Comparison of ENCODE assay signal across 9 cellular contexts in the genomic region with DNA sequence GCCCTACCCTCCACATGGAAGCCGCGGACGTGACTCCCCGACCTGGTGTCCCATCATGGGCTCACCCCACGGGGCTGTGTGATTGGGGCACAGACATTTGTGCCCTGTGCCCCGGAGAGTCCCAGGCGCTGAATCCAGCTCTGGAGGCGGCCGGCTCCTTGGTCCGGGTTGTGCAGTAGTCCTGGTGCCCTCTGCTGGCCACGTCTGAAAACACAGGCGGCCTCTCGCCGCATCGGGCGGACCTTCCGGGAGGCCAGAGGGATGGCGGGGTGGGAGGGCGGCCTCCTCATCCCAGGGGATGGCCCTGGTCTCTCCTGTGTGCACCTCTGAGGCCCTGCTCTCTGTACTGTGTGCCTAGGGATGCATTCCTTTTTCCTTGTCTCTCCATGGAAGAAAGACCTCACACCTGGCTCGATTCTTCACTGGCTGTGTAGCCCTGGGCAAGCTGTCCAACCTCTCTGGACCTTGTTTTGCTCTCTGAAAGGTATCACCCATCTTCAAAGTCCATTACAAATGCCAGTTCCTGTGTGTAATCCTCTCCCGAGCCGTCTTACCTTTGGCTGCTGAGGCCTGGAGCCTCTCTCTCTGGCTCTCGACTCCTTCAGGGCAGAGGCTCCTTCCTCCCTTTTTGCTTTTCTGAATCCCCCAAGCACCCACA. TPM values are rescaled to one million over a fixed set of nuclear protein-coding genes. Genes with fewer than 3 reads are reported as not detected.
DNase-seq lines count a peak whose midpoint lies in the region; ATAC-seq, FAIRE-seq and TF ChIP-seq lines count a peak whose summit lies in the region.
"Had no signal": no experiment of that assay in that cellular context is flagged by ENCODE, and none has a peak within 500 bp of the region (broad histone marks: within the 10 kb centered on the region; RNA-seq: fewer than 3 reads in every experiment).

No MANE protein-coding gene starts in this region.

- H3K4ac ChIP-seq in mesendoderm (ENCODE audit: low read depth, low read length): no peak overlapping the region

- H2BK5ac ChIP-seq in mesendoderm (ENCODE audit: low read length): no peak overlapping the region

- H3K4me3 ChIP-seq in A549: no peak overlapping the region
- no peak overlapping the region for H3K4me3 ChIP-seq in GM12875 (ENCODE audit: low read depth, low read length)
- no peak overlapping the region for H3K4me3 ChIP-seq in mesendoderm (ENCODE audit: low read length)

- no peak for TF ChIP-seq EP300 in A549 (IDR thresholded peaks at IDR 0.05)

- H3K56ac ChIP-seq in mesendoderm (ENCODE audit: low read length): peak overlapping the region; percentile 53

- POLR2A ChIA-PET in A549 (lab: Yijun Ruan, JAX) (no interaction called here), activated B cell treated with CpG ODN at 0.5 μM for 24 hours (lab: Charles Lee) (no interaction called here)

- H3K36me3 ChIP-seq in mesendoderm (ENCODE audit: control insufficient read depth, insufficient read depth, low read length): no peaks in the 10 kb centered on the region

- H3K18ac ChIP-seq in mesendoderm (ENCODE audit: low read length): no peak overlapping the region

- no peaks in the 10 kb centered on the region for H3K9me3 Mint-ChIP-seq in activated B cell treated with CpG ODN at 0.5 μM for 24 hours
- H3K9me3 Mint-ChIP-seq in endothelial cell (ENCODE audit: unreplicated experiment): no peaks in the 10 kb centered on the region

- no peaks in the 10 kb centered on the region for H3K27me3 ChIP-seq in mesendoderm (ENCODE audit: insufficient read depth, low read length, poor library complexity)

- WGBS in A549 (ENCODE audit: missing lambda C conversion rate): 30% methylated on average over 5 of the region's 23 CpGs
- WGBS in mesendoderm (ENCODE audit: extremely low coverage, insufficient coverage, low lambda C conversion rate): no CpG with 5 or more reads among the region's 23 CpGs

- no peak overlapping the region for H2AK5ac ChIP-seq in mesendoderm (ENCODE audit: low read length)

- no peak overlapping the region for H3K9ac ChIP-seq in mesendoderm (ENCODE audit: low read length)

- H3K27ac Mint-ChIP-seq in activated B cell treated with CpG ODN at 0.5 μM for 24 hours (no peak overlapping the region), endothelial cell (ENCODE audit: unreplicated experiment) (no peak overlapping the region)
- H3K27ac Mint-ChIP-seq: naive B cell had no signal

- no peak overlapping the region for H3K23ac ChIP-seq in mesendoderm (ENCODE audit: low read length)

- H4K8ac ChIP-seq in mesendoderm (ENCODE audit: low read depth, low read length): no peak overlapping the region

- H3K4me1 ChIP-seq in A549 (no peaks in the 10 kb centered on the region), mesendoderm (ENCODE audit: control insufficient read depth, low read depth, low read length) (no peaks in the 10 kb centered on the region)

- no peak overlapping the region for H2BK120ac ChIP-seq in mesendoderm (ENCODE audit: low read depth, low read length)

- H3K79me2 ChIP-seq in mesendoderm (ENCODE audit: control insufficient read depth, insufficient read depth, low read length): no peaks in the 10 kb centered on the region

- H3K27ac ChIP-seq in A549 (no peak overlapping the region), mesendoderm (ENCODE audit: low read depth, low read length) (no peak overlapping the region)

- FAIRE-seq in A549 (lab: Jason Lieb, UNC): no peak

- no peak for TF ChIP-seq POLR2A in A549 (IDR thresholded peaks at IDR 0.05; ENCODE audit: low read length)

- no peaks in the 10 kb centered on the region for H3K79me1 ChIP-seq in mesendoderm (ENCODE audit: low read length)

- H3K27me3 Mint-ChIP-seq in activated B cell treated with CpG ODN at 0.5 μM for 24 hours (peaks cover 23% of the 10 kb centered on the region), endothelial cell (ENCODE audit: unreplicated experiment) (peaks cover 11% of the 10 kb centered on the region)

- H3K4me1 Mint-ChIP-seq in activated B cell treated with CpG ODN at 0.5 μM for 24 hours: peaks cover 6% of the 10 kb centered on the region
- peaks cover 13% of the 10 kb centered on the region for H3K4me1 Mint-ChIP-seq in endothelial cell (ENCODE audit: unreplicated experiment)

- DNase-seq in A549 (ENCODE audit: low read depth in 1 of 2, low spot score in 1 of 2): peak; percentile 48 to 66
- DNase-seq in NCI-H1048 (lab: John Stamatoyannopoulos, UW): peak; percentile 12
- DNase-seq in activated B cell treated with CpG ODN at 0.5 μM for 24 hours: peak; percentile 20
- DNase-seq in endothelial cell (ENCODE audit: low spot score): peak; percentile 93
- peak; percentile 78 for DNase-seq in mesendoderm
- peak; percentile 23 for DNase-seq in stromal cell of bone marrow (ENCODE audit: low read depth)
- DNase-seq: naive B cell had no signal

- no peak overlapping the region for H4K5ac ChIP-seq in mesendoderm (ENCODE audit: low read length)

- peak; percentile 51 for TF ChIP-seq CTCF in A549 (IDR thresholded peaks at IDR 0.05)
- TF ChIP-seq CTCF in GM12875 (IDR thresholded peaks at IDR 0.05; ENCODE audit: borderline replicate concordance, insufficient read depth, low read depth, low read length): peak; percentile 85
- TF ChIP-seq CTCF in activated B cell treated with CpG ODN at 0.5 μM for 24 hours (IDR thresholded peaks at IDR 0.05): no peak
- TF ChIP-seq CTCF in endothelial cell (IDR thresholded peaks at IDR 0.05; ENCODE audit: unreplicated experiment): peak; percentile 84

- CTCF ChIA-PET in A549 (lab: Yijun Ruan, JAX): interaction anchor here (0.6 to 3.9 kb wide), 23 partner anchors 8 to 331 kb away, joined by 3 to 21 read pairs (median 3); no protein-coding TSS in a partner anchor
- CTCF ChIA-PET in activated B cell treated with CpG ODN at 0.5 μM for 24 hours (lab: Charles Lee): interaction anchor here (0.8 kb wide), 1 partner anchor 152 kb away, joined by 4 read pairs; no protein-coding TSS in a partner anchor

- no peaks in the 10 kb centered on the region for H3K9me3 ChIP-seq in A549

- H3K4me3 Mint-ChIP-seq in activated B cell treated with CpG ODN at 0.5 μM for 24 hours (no peak overlapping the region), endothelial cell (ENCODE audit: unreplicated experiment) (no peak overlapping the region)
- H3K4me3 Mint-ChIP-seq: naive B cell had no signal

- intact Hi-C loops in activated B cell treated with CpG ODN at 0.5 μM for 24 hours (cut with micrococcal nuclease): loop anchor here (1.0 kb wide), 1 partner anchor 152 kb away; no protein-coding TSS in a partner anchor

- TF ChIP-seq RAD21 in A549 (conservative IDR thresholded peaks at IDR 0.05 in 1 of 2, IDR thresholded peaks at IDR 0.05 in 1 of 2): peak; percentile 60 to 63

- ATAC-seq in A549: peak; percentile 86 to 97
- ATAC-seq in HG02798 (IDR thresholded peaks at IDR 0.05; ENCODE audit: poor library complexity, unreplicated experiment): peak; percentile 90
- peak; percentile 52 for ATAC-seq in activated B cell treated with CpG ODN at 0.5 μM for 24 hours (ENCODE audit: low read depth)

- H3K36me3 Mint-ChIP-seq in activated B cell treated with CpG ODN at 0.5 μM for 24 hours (ENCODE audit: low read depth): no peaks in the 10 kb centered on the region
- H3K36me3 Mint-ChIP-seq in endothelial cell (ENCODE audit: low read depth, unreplicated experiment): no peaks in the 10 kb centered on the region
- H3K36me3 Mint-ChIP-seq: naive B cell had no signal

- H3K4me2 ChIP-seq in A549: no peak overlapping the region
- no peak overlapping the region for H3K4me2 ChIP-seq in mesendoderm (ENCODE audit: low read length)

- H2BK15ac ChIP-seq in mesendoderm (replicated peaks; ENCODE audit: low read depth): no peak overlapping the region

TF ChIP-seq in A549, 52 proteins besides CTCF, POLR2A, EP300 and RAD21:
- TF ChIP-seq HOXB5 (CRISPR knock-in tag; IDR thresholded peaks at IDR 0.05) (no peak), SMC3 (IDR thresholded peaks at IDR 0.05) (peak; percentile 69), HEYL (CRISPR knock-in tag; IDR thresholded peaks at IDR 0.05) (no peak), ZNF302 (CRISPR knock-in tag; IDR thresholded peaks at IDR 0.05) (no peak)
- TF ChIP-seq, protein P1, sequence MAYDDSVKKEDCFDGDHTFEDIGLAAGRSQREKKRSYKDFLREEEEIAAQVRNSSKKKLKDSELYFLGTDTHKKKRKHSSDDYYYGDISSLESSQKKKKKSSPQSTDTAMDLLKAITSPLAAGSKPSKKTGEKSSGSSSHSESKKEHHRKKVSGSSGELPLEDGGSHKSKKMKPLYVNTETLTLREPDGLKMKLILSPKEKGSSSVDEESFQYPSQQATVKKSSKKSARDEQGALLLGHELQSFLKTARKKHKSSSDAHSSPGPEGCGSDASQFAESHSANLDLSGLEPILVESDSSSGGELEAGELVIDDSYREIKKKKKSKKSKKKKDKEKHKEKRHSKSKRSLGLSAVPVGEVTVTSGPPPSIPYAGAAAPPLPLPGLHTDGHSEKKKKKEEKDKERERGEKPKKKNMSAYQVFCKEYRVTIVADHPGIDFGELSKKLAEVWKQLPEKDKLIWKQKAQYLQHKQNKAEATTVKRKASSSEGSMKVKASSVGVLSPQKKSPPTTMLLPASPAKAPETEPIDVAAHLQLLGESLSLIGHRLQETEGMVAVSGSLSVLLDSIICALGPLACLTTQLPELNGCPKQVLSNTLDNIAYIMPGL (CRISPR knock-in tag; IDR thresholded peaks at IDR 0.05; ENCODE audit: borderline replicate concordance): no peak
- TF ChIP-seq, protein P2, sequence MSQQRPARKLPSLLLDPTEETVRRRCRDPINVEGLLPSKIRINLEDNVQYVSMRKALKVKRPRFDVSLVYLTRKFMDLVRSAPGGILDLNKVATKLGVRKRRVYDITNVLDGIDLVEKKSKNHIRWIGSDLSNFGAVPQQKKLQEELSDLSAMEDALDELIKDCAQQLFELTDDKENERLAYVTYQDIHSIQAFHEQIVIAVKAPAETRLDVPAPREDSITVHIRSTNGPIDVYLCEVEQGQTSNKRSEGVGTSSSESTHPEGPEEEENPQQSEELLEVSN (IDR thresholded peaks at IDR 0.05; ENCODE audit: borderline replicate concordance, low read depth): no peak
TF ChIP-seq in A549: peak in this region for 1.

RNA-seq across cellular contexts. Expression of a gene that starts 27.6 kb away (rescaled TPM):
- polyA plus RNA-seq in A549 (2011; rRNA removed) (0.08 TPM in 1 of 2 replicates, not detected in the other), A549 (2017; fragmentation: RNase III; extraction: RNeasy Plus Mini Kit Qiagen cat#74134 plus additional on column Dnase treatment) (not detected in 3 replicates)
- 0.03 TPM in 1 of 2 replicates, not detected in the other for polyA plus RNA-seq in A549 (2012; cell fraction: cytosol; rRNA removed)
- 0.02 and 0.11 TPM in 2 replicates for polyA plus RNA-seq in A549 (2012; cell fraction: nucleus; rRNA removed)
- not detected in 2 replicates for polyA minus RNA-seq in A549 (2011; rRNA and poly(A)+ RNA removed)
- total RNA-seq in activated B cell treated with CpG ODN at 0.5 μM for 24 hours (not detected in 2 replicates), endothelial cell (ENCODE audit: unreplicated experiment) (0.44 TPM)
- 1.9 TPM for polyA plus RNA-seq in mesendoderm (2013, experiment 1 of 2)
- polyA plus RNA-seq in mesendoderm (2013, experiment 2 of 2): 2.3 TPM

Comparison
In these comparisons a context has a peak if more than half of its experiments do, and no peak if none do; other contexts are left out.
1. DNase-seq: peak in every context shown above with its lines; median percentile 93 in endothelial cell; 78 in mesendoderm; 57 in A549; 23 in stromal cell of bone marrow; 20 in activated B cell treated with CpG ODN at 0.5 μM for 24 hours; 12 in NCI-H1048.